In the genomic region with DNA sequence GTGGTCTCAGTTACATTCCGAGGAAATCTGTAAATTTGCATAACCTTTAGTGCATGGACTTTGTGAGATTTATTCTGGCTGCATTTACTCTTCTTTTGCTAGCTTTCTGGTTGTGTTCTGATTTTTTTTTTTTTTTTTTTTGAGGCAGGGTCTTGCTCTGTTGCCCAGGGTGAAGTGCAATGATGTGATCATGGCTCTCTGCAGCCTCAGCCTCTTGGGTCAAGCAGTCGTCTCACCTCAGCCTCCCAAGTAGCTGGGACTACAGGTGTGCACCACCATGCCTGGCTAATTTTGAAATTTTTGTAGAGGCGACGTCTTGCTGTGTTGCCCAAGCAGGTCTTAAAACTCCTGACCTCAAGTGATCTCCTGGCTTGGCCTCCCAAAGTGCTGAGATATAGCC, we compare ENCODE assay signal across 27 cellular contexts. TPM values are rescaled to one million over a fixed set of nuclear protein-coding genes. Genes with fewer than 3 reads are reported as not detected.
"Had no signal": no experiment of that assay in that cellular context is flagged by ENCODE, and none has a peak within 500 bp of the region (broad histone marks: within the 10 kb centered on the region; RNA-seq: fewer than 3 reads in every experiment).

No MANE protein-coding gene starts in this region.

- H3K27ac ChIP-seq: HL-60, SJSA1, SK-N-MC had no signal

- H3K4me1 ChIP-seq: SJSA1 had no signal

- H3K4me3 Mint-ChIP-seq: IgD-negative memory B cell had no signal

- H3K9me3 Mint-ChIP-seq: IgD-negative memory B cell had no signal

- FAIRE-seq: HTR-8/SVneo, RCC 7860 had no signal

- DNase-seq: KBM-7, MV-4-11, NCI-H1048, NCI-H1105, NCI-H1417, NCI-H1436 treated with DMSO at 0.1 percent for 48 hours, NCI-H1694 treated with DMSO at 0.1 percent for 48 hours, NCI-H1930, NCI-H2081, NCI-H2107, NCI-H2227 treated with DMSO at 0.1 percent for 48 hours, NCI-H446, NCI-H510A, NCI-H524 treated with DMSO at 0.1 percent for 48 hours, NCI-H69, NCI-H774, Right ventricle myocardium superior, RPMI8226, SIG-M5 had no signal

- H3K27me3 Mint-ChIP-seq: IgD-negative memory B cell had no signal

- H3K9me3 ChIP-seq: SJSA1 had no signal

- H3K27ac Mint-ChIP-seq: IgD-negative memory B cell had no signal

- H3K4me3 ChIP-seq: SJSA1, SK-N-MC had no signal

- H3K27me3 ChIP-seq: SJSA1 had no signal

RNA-seq across cellular contexts. Expression of a gene that starts 25.5 kb away (rescaled TPM):
- total RNA-seq: Right ventricle myocardium superior had no signal

RNA-seq across cellular contexts. Expression of a gene that starts 52.6 kb away (rescaled TPM):
- total RNA-seq: LHCN-M2, MCF 10A, Right ventricle myocardium superior, SJSA1 had no signal
